ENCODE assay signal across 7 cellular contexts in genomic region chr10:46987233-46987930, GRCh38.
DNase-seq lines count a peak whose midpoint lies in the region; ATAC-seq and TF ChIP-seq lines count a peak whose summit lies in the region.
"Not testable (repeated sequence)": the region's sequence is repeated elsewhere in the genome, so short reads cannot be mapped to it uniquely, and the experiment has no call there.

No MANE protein-coding gene starts in this region.

- ATAC-seq in GM18868 (IDR thresholded peaks at IDR 0.05; ENCODE audit: unreplicated experiment) = peak; percentile 99
- ATAC-seq in GM21576 (IDR thresholded peaks at IDR 0.05; ENCODE audit: unreplicated experiment) = peak; percentile 69
- ATAC-seq in HG02970 (IDR thresholded peaks at IDR 0.05; ENCODE audit: low FRiP score, unreplicated experiment) = peak; percentile 74
- peak; percentile 94 for ATAC-seq in HG03432 (IDR thresholded peaks at IDR 0.05; ENCODE audit: unreplicated experiment)
- peak; percentile 99 for ATAC-seq in WTC11
- peak; percentile 99 for ATAC-seq in foreskin keratinocyte
- peak; percentile 94 for ATAC-seq in naive thymus-derived CD4-positive, alpha-beta T cell

- not testable (repeated sequence) for H3K9me3 ChIP-seq in naive thymus-derived CD4-positive, alpha-beta T cell (ENCODE audit: control insufficient read depth in 2 of 3, low read length in 3 of 3)

- intact Hi-C loops in naive thymus-derived CD4-positive, alpha-beta T cell (cut with micrococcal nuclease) = not testable (repeated sequence)

- not testable (repeated sequence) for H3K36me3 ChIP-seq in naive thymus-derived CD4-positive, alpha-beta T cell (ENCODE audit: control insufficient read depth in 2 of 3, insufficient read depth in 3 of 3, low read length in 3 of 3)

- H3K9me3 Mint-ChIP-seq in WTC11; naive thymus-derived CD4-positive, alpha-beta T cell: not testable (repeated sequence)

- not testable (repeated sequence) for H3K27me3 ChIP-seq in foreskin keratinocyte; naive thymus-derived CD4-positive, alpha-beta T cell (ENCODE audit: control insufficient read depth in 2 of 2, insufficient read depth in 2 of 2, low read length in 2 of 2)

- H3K4me1 Mint-ChIP-seq in WTC11; naive thymus-derived CD4-positive, alpha-beta T cell: not testable (repeated sequence)

- not testable (repeated sequence) for H3K36me3 Mint-ChIP-seq in WTC11; naive thymus-derived CD4-positive, alpha-beta T cell

- H3K27ac Mint-ChIP-seq in WTC11; naive thymus-derived CD4-positive, alpha-beta T cell: not testable (repeated sequence)

- H3K4me3 Mint-ChIP-seq in WTC11; naive thymus-derived CD4-positive, alpha-beta T cell: not testable (repeated sequence)

- CTCF ChIA-PET in WTC11 (lab: Charles Lee); naive thymus-derived CD4-positive, alpha-beta T cell (lab: Charles Lee): not testable (repeated sequence)

- H3K4me3 ChIP-seq in naive thymus-derived CD4-positive, alpha-beta T cell (ENCODE audit: low read length) = not testable (repeated sequence)

- H3K4me1 ChIP-seq in foreskin keratinocyte; naive thymus-derived CD4-positive, alpha-beta T cell (ENCODE audit: control insufficient read depth in 2 of 2, insufficient read depth in 2 of 2, low read length in 2 of 2): not testable (repeated sequence)

- not testable (repeated sequence) for TF ChIP-seq CTCF in WTC11 (IDR thresholded peaks at IDR 0.05); foreskin keratinocyte (conservative IDR thresholded peaks at IDR 0.05)

- DNase-seq in WTC11 (ENCODE audit: low spot score); foreskin keratinocyte; naive thymus-derived CD4-positive, alpha-beta T cell: not testable (repeated sequence)

- H3K27ac ChIP-seq in foreskin keratinocyte; naive thymus-derived CD4-positive, alpha-beta T cell (ENCODE audit: low read depth, low read length): not testable (repeated sequence)

- POLR2A ChIA-PET in WTC11 (lab: Charles Lee); naive thymus-derived CD4-positive, alpha-beta T cell (lab: Charles Lee): not testable (repeated sequence)

- H3K27me3 Mint-ChIP-seq in WTC11 (ENCODE audit: low read depth); naive thymus-derived CD4-positive, alpha-beta T cell: not testable (repeated sequence)
